ENCODE assay signal across 1 cellular context in genomic region chr20:50029697-50030428, GRCh38.
TF ChIP-seq lines count a peak whose summit lies in the region.

No MANE protein-coding gene starts in this region.

TF ChIP-seq in K562, 482 proteins besides CTCF, POLR2A, EP300 and RAD21 (continued from another document and continues in another):
- TF ChIP-seq ZBTB49 (CRISPR knock-in tag; IDR thresholded peaks at IDR 0.05; ENCODE audit: borderline replicate concordance) (no peak), TRIM25 (IDR thresholded peaks at IDR 0.05; ENCODE audit: borderline replicate concordance) (no peak), POLR2B (IDR thresholded peaks at IDR 0.05; ENCODE audit: low read depth, partially characterized antibody) (no peak), KAT2B (IDR thresholded peaks at IDR 0.05; ENCODE audit: low read depth, low read length) (no peak), ZSCAN32 (CRISPR knock-in tag; IDR thresholded peaks at IDR 0.05) (no peak), DNMT1 (IDR thresholded peaks at IDR 0.05) (no peak), ZNF324 (CRISPR knock-in tag; IDR thresholded peaks at IDR 0.05) (no peak), CREBBP (IDR thresholded peaks at IDR 0.05; ENCODE audit: low read depth, low read length) (no peak), FOXJ3 (CRISPR knock-in tag; IDR thresholded peaks at IDR 0.05) (no peak), GABPB1 (CRISPR knock-in tag; IDR thresholded peaks at IDR 0.05) (no peak), THRAP3 (IDR thresholded peaks at IDR 0.05; ENCODE audit: borderline replicate concordance) (no peak), ETS1 (conservative IDR thresholded peaks at IDR 0.05; ENCODE audit: control insufficient read depth, low read depth, low read length) (no peak), ZNF311 (CRISPR knock-in tag; IDR thresholded peaks at IDR 0.05) (no peak), CREB3 (tag; conservative IDR thresholded peaks at IDR 0.05; ENCODE audit: low read depth) (no peak), ZNF699 (CRISPR knock-in tag; IDR thresholded peaks at IDR 0.05; ENCODE audit: insufficient replicate concordance) (no peak), HMG20A (CRISPR knock-in tag; conservative IDR thresholded peaks at IDR 0.05) (no peak), POLR2AphosphoS2 (IDR thresholded peaks at IDR 0.05; ENCODE audit: low read length) (no peak), KDM2B (CRISPR knock-in tag; IDR thresholded peaks at IDR 0.05) (no peak), U2AF1 (optimal IDR thresholded peaks at IDR 0.05; ENCODE audit: low read depth, low read length) (no peak), ZEB2 (IDR thresholded peaks at IDR 0.05) (no peak), MAFK (IDR thresholded peaks at IDR 0.05; ENCODE audit: low read length) (peak; percentile 87), BCLAF1 (IDR thresholded peaks at IDR 0.05; ENCODE audit: borderline replicate concordance in 1 of 2, control insufficient read depth in 1 of 2, low read depth in 2 of 2, low read length in 1 of 2) (no peak), KDM5B (IDR thresholded peaks at IDR 0.05; ENCODE audit: insufficient replicate concordance, low read depth, low read length) (no peak), PYGO2 (tag; IDR thresholded peaks at IDR 0.05) (no peak), ZNF146 (CRISPR knock-in tag; IDR thresholded peaks at IDR 0.05; ENCODE audit: unreplicated experiment) (no peak), PCBP1 (IDR thresholded peaks at IDR 0.05; ENCODE audit: low read depth, low read length, poor library complexity, severe bottlenecking) (no peak), TCF3 (CRISPR knock-in tag; IDR thresholded peaks at IDR 0.05) (no peak; the same call in 1 of the 2 replicates), CAMTA2 (CRISPR knock-in tag; conservative IDR thresholded peaks at IDR 0.05) (no peak), DLX4 (CRISPR knock-in tag; IDR thresholded peaks at IDR 0.05) (no peak), DDX20 (tag; IDR thresholded peaks at IDR 0.05; ENCODE audit: low read depth) (no peak), THAP12 (CRISPR knock-in tag; IDR thresholded peaks at IDR 0.05) (no peak), ERF (CRISPR knock-in tag; IDR thresholded peaks at IDR 0.05) (no peak), EGR1 (conservative IDR thresholded peaks at IDR 0.05) (peak; percentile 72), HNRNPLL (IDR thresholded peaks at IDR 0.05; ENCODE audit: low read depth, low read length, poor library complexity, severe bottlenecking) (peak; percentile 8), ARID4B (CRISPR knock-in tag; IDR thresholded peaks at IDR 0.05) (no peak), KHSRP (IDR thresholded peaks at IDR 0.05) (no peak), KLF13 (tag; IDR thresholded peaks at IDR 0.05; ENCODE audit: borderline replicate concordance, low read depth) (no peak), SRSF1 (IDR thresholded peaks at IDR 0.05; ENCODE audit: low read depth, low read length) (no peak), STAT5A (IDR thresholded peaks at IDR 0.05; ENCODE audit: borderline replicate concordance, low read length) (no peak), CBX1 (IDR thresholded peaks at IDR 0.05; ENCODE audit: low read depth) (peak; percentile 82; the same call in 1 of the 2 replicates), ZBTB12 (CRISPR knock-in tag; IDR thresholded peaks at IDR 0.05) (no peak), IRF1 (CRISPR knock-in tag; IDR thresholded peaks at IDR 0.05; ENCODE audit: borderline replicate concordance) (no peak), NCOR1 (IDR thresholded peaks at IDR 0.05) (no peak), NEUROD1 (IDR thresholded peaks at IDR 0.05; ENCODE audit: borderline replicate concordance, low read depth, low read length, partially characterized antibody) (no peak), L3MBTL2 (IDR thresholded peaks at IDR 0.05) (0 out of 2 replicates have a peak, but pooled peaks have one; percentile 37), SNAPC5 (CRISPR knock-in tag; IDR thresholded peaks at IDR 0.05) (no peak), BRF1 (IDR thresholded peaks at IDR 0.05; ENCODE audit: borderline replicate concordance, extremely low read depth, insufficient read length) (no peak), NCOA1 (IDR thresholded peaks at IDR 0.05; ENCODE audit: low read depth) (no peak; the same call in 1 of the 2 replicates), SAFB2 (IDR thresholded peaks at IDR 0.05; ENCODE audit: borderline replicate concordance, low read depth, low read length, severe bottlenecking) (no peak), MCM3 (IDR thresholded peaks at IDR 0.05) (no peak)
